Comparison of ENCODE assay signal across 18 cellular contexts in the genomic region with DNA sequence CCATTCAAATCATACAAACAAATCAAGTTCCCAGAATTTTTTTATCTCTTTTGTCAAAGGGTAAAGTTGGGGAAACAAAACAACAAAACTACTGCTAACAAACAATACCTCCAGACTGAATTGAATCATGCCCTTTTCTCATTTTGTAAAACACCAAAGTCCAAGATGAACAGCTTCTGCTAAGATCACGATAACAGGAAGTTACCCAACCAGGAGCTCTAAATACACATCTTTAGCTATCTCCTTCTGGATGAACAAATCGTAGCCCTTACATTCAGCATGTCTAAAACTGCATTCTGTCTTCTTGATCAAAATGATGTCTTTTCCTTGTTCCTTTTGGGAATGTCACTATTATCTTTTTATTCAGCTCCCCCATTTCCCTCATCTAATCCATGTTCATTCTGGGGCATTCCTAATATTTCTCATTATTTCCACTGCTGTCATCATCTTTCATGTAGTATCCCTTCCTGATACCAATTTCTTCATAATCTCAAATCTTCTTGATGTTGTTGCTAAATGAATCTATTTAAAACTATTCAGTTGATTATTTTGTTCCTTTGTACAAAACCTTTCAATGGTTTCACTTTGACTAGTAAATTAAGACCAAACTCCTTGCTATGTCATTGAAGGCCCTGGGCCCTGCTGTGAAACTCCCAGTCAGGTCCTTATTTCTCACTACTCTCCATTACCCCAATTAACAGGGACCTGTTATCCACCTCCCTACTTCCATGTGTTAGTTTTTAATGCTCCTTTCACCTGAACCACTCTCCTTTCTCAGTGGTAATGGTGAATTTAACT.
DNase-seq lines count a peak whose midpoint lies in the region; ATAC-seq and TF ChIP-seq lines count a peak whose summit lies in the region.
"Had no signal": no experiment of that assay in that cellular context is flagged by ENCODE, and none has a peak within 500 bp of the region (broad histone marks: within the 10 kb centered on the region; RNA-seq: fewer than 3 reads in every experiment).

No MANE protein-coding gene starts in this region.

- H3F3A ChIP-seq in MM.1S (ENCODE audit: insufficient read depth, low read length): peaks cover 18% of the 10 kb centered on the region

- peaks cover 17% of the 10 kb centered on the region for H3K27me3 Mint-ChIP-seq in stimulated activated memory B cell treated with anti-CD40 and anti-IgM and Interleukin-4, amounts not matched to agents 10 μg/mL and 1 μg/mL and 100 μg/mL, for 72 hours

- TF ChIP-seq CTCF in MM.1S (IDR thresholded peaks at IDR 0.05; ENCODE audit: low read length): no peak
- TF ChIP-seq CTCF in esophagus squamous epithelium (IDR thresholded peaks at IDR 0.05): no peak

- H3K4me1 ChIP-seq in MM.1S (ENCODE audit: low read length): peaks cover 64% of the 10 kb centered on the region
- peaks cover 0 to 10% (median 0%) of the 10 kb centered on the region in 3 donors for H3K4me1 ChIP-seq in esophagus squamous epithelium

- H3K9ac ChIP-seq in MM.1S (ENCODE audit: low read length): no peak overlapping the region

- no peak overlapping the region for H3K27ac ChIP-seq in MM.1S (ENCODE audit: low read length)
- H3K27ac ChIP-seq in caudate nucleus (ENCODE audit: low read depth, low read length): peak overlapping the region; percentile 40
- H3K27ac ChIP-seq in esophagus squamous epithelium: no peak overlapping the region
- H3K27ac ChIP-seq: pancreas had no signal

- peaks cover 18% of the 10 kb centered on the region for H3K4me1 Mint-ChIP-seq in stimulated activated memory B cell treated with anti-CD40 and anti-IgM and Interleukin-4, amounts not matched to agents 10 μg/mL and 1 μg/mL and 100 μg/mL, for 72 hours

- H3K36me3 Mint-ChIP-seq in stimulated activated memory B cell treated with anti-CD40 and anti-IgM and Interleukin-4, amounts not matched to agents 10 μg/mL and 1 μg/mL and 100 μg/mL, for 72 hours: no peaks in the 10 kb centered on the region

- H3K4me2 ChIP-seq in MM.1S (ENCODE audit: low read depth, low read length): no peak overlapping the region

- no peaks in the 10 kb centered on the region for H3K36me3 ChIP-seq in MM.1S (replicated peaks; ENCODE audit: insufficient read depth, low read length)
- peaks cover 0 to 38% (median 0%) of the 10 kb centered on the region in 3 donors for H3K36me3 ChIP-seq in esophagus squamous epithelium
- H3K36me3 ChIP-seq: pancreas had no signal

- no peak overlapping the region for H3K4me3 ChIP-seq in MM.1S (ENCODE audit: low read length)
- H3K4me3 ChIP-seq in esophagus squamous epithelium: no peak overlapping the region
- H3K4me3 ChIP-seq: pancreas had no signal

- no peak overlapping the region for H2AFZ ChIP-seq in MM.1S (ENCODE audit: low read length)

- H4K20me1 ChIP-seq in MM.1S (ENCODE audit: insufficient read depth, low read length): no peaks in the 10 kb centered on the region

- peak; percentile 47 for ATAC-seq in GM18502 (IDR thresholded peaks at IDR 0.05; ENCODE audit: poor library complexity, unreplicated experiment)
- ATAC-seq in GM21717 (IDR thresholded peaks at IDR 0.05; ENCODE audit: unreplicated experiment): peak; percentile 38
- ATAC-seq in HG03354 (IDR thresholded peaks at IDR 0.05; ENCODE audit: poor library complexity, severe bottlenecking, unreplicated experiment): no peak
- ATAC-seq in stimulated activated memory B cell treated with anti-CD40 and anti-IgM and Interleukin-4, amounts not matched to agents 10 μg/mL and 1 μg/mL and 100 μg/mL, for 72 hours: no peak
- ATAC-seq: activated T-cell treated with anti-CD3 and anti-CD28 coated beads, Interleukin-2, amount 50 U/mL, for 72 hours; esophagus mucosa; left colon; pancreas had no signal

- H3K27ac Mint-ChIP-seq in stimulated activated memory B cell treated with anti-CD40 and anti-IgM and Interleukin-4, amounts not matched to agents 10 μg/mL and 1 μg/mL and 100 μg/mL, for 72 hours: no peak overlapping the region
- H3K27ac Mint-ChIP-seq: activated T-cell treated with anti-CD3 and anti-CD28 coated beads, Interleukin-2, amount 50 U/mL, for 72 hours had no signal

- 70 to 75% methylated on average over 2 of the region's 2 CpGs for WGBS in esophagus squamous epithelium, 2 donors

- no peaks in the 10 kb centered on the region for H3K79me2 ChIP-seq in MM.1S (ENCODE audit: low read length)

- intact Hi-C loops in esophagus squamous epithelium (cut with DNase I): no loop called here

- DNase-seq in MM.1S (peak; percentile 31), caudate nucleus (lab: John Stamatoyannopoulos, UW) (no peak), hypothalamus (lab: John Stamatoyannopoulos, UW) (no peak), esophagus squamous epithelium (lab: John Stamatoyannopoulos, UW) (no peak)
- DNase-seq: activated CD4-positive, alpha-beta T cell treated with anti-CD3 and anti-CD28 coated beads, Interleukin-2, amount 50 U/mL, for 48 hours; activated T-cell treated with anti-CD3 and anti-CD28 coated beads, Interleukin-2, amount 50 U/mL, for 72 hours; cortex of kidney; Karpas-422; left colon; NCI-H187 treated with DMSO at 0.1 percent for 48 hours; NCI-H748 treated with DMSO at 0.1 percent for 48 hours; pancreas; T1000 had no signal

- H3K9me2 ChIP-seq in MM.1S (replicated peaks; ENCODE audit: insufficient read depth, low read length): no peaks in the 10 kb centered on the region

- H3K9me3 Mint-ChIP-seq in stimulated activated memory B cell treated with anti-CD40 and anti-IgM and Interleukin-4, amounts not matched to agents 10 μg/mL and 1 μg/mL and 100 μg/mL, for 72 hours: no peaks in the 10 kb centered on the region
- H3K9me3 Mint-ChIP-seq: activated T-cell treated with anti-CD3 and anti-CD28 coated beads, Interleukin-2, amount 50 U/mL, for 72 hours had no signal

- TF ChIP-seq POLR2A in esophagus squamous epithelium (IDR thresholded peaks at IDR 0.05): no peak

- no peak overlapping the region for H3K4me3 Mint-ChIP-seq in stimulated activated memory B cell treated with anti-CD40 and anti-IgM and Interleukin-4, amounts not matched to agents 10 μg/mL and 1 μg/mL and 100 μg/mL, for 72 hours
- H3K4me3 Mint-ChIP-seq: activated T-cell treated with anti-CD3 and anti-CD28 coated beads, Interleukin-2, amount 50 U/mL, for 72 hours had no signal

- H3K27me3 ChIP-seq in MM.1S (replicated peaks; ENCODE audit: insufficient read depth, low read length) (no peaks in the 10 kb centered on the region), esophagus squamous epithelium (no peaks in the 10 kb centered on the region)
- H3K27me3 ChIP-seq: pancreas had no signal

- no peaks in the 10 kb centered on the region for H3K9me3 ChIP-seq in MM.1S (replicated peaks; ENCODE audit: insufficient read depth, low read length)
- H3K9me3 ChIP-seq in esophagus squamous epithelium: no peaks in the 10 kb centered on the region
- H3K9me3 ChIP-seq: pancreas had no signal

Comparison
In these comparisons a context has a peak if more than half of its experiments do, and no peak if none do; other contexts are left out.
1. ATAC-seq: peak in GM18502 (single experiment) and GM21717 (single experiment); none in HG03354 (single experiment) and stimulated activated memory B cell treated with anti-CD40 and anti-IgM and Interleukin-4, amounts not matched to agents 10 μg/mL and 1 μg/mL and 100 μg/mL, for 72 hours (single experiment).